In the genomic region with DNA sequence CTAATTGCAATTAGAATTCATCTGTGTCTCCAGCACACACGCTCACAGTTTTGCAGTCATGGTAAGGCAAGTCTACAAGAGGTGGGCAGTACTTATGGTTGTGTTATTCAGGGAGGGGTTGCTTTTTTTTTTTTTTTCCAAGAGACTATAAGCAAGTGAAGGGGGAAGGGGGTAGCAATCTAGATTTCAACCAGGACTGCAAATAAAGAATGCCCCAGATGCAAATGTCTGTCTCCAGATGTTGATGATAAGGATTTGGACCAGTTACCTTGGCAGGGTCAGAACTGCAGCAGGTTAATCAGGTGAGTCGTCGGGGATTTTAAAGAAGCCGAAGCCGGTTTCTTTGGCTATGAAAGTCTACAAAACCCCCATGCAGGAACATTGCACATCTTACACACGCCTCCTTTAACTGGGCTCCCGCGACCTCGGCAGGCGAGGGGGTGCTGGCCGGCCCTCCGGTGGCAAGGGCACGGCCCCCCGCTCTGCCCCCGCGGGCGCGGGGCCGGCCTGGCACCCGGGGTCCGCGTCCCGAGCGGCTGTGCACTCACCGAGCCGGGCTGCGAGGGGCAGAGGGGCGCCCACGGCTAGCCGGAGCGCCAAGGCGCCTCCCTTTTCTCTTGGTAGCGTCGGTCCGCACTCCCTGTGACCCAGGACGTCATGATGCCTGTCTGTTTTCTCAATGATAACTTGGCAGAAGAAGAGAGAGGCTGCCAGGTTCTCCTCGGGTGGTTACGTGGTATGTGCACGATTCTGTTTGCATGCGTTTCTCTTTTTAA, we compare ENCODE assay signal across 1 cellular context.
TF ChIP-seq lines count a peak whose summit lies in the region.

No MANE protein-coding gene starts in this region.

TF ChIP-seq in HepG2, 621 proteins besides CTCF, POLR2A, EP300 and RAD21 (continued from another document):
- TF ChIP-seq TBL1XR1 (IDR thresholded peaks at IDR 0.05; ENCODE audit: borderline replicate concordance, low read length, partially characterized antibody) (no peak), ELF3 (CRISPR knock-in tag; IDR thresholded peaks at IDR 0.05) (no peak), ZMAT3 (CRISPR knock-in tag; conservative IDR thresholded peaks at IDR 0.05) (no peak), KLF9 (CRISPR knock-in tag; IDR thresholded peaks at IDR 0.05; ENCODE audit: low read depth) (no peak), ARNTL (CRISPR knock-in tag; IDR thresholded peaks at IDR 0.05) (no peak), ADNP (CRISPR knock-in tag; IDR thresholded peaks at IDR 0.05) (no peak), ZBTB49 (CRISPR knock-in tag; IDR thresholded peaks at IDR 0.05; ENCODE audit: borderline replicate concordance) (no peak), ETV6 (CRISPR knock-in tag; conservative IDR thresholded peaks at IDR 0.05) (no peak), ZNF263 (CRISPR knock-in tag; IDR thresholded peaks at IDR 0.05) (no peak), TBX3 (IDR thresholded peaks at IDR 0.05; ENCODE audit: borderline replicate concordance) (no peak), DZIP1 (CRISPR knock-in tag; IDR thresholded peaks at IDR 0.05) (no peak)
- TF ChIP-seq, protein P1, sequence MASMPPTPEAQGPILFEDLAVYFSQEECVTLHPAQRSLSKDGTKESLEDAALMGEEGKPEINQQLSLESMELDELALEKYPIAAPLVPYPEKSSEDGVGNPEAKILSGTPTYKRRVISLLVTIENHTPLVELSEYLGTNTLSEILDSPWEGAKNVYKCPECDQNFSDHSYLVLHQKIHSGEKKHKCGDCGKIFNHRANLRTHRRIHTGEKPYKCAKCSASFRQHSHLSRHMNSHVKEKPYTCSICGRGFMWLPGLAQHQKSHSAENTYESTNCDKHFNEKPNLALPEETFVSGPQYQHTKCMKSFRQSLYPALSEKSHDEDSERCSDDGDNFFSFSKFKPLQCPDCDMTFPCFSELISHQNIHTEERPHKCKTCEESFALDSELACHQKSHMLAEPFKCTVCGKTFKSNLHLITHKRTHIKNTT (CRISPR knock-in tag; IDR thresholded peaks at IDR 0.05): no peak
